8 cellular contexts compared by ENCODE assay signal in the genomic region with DNA sequence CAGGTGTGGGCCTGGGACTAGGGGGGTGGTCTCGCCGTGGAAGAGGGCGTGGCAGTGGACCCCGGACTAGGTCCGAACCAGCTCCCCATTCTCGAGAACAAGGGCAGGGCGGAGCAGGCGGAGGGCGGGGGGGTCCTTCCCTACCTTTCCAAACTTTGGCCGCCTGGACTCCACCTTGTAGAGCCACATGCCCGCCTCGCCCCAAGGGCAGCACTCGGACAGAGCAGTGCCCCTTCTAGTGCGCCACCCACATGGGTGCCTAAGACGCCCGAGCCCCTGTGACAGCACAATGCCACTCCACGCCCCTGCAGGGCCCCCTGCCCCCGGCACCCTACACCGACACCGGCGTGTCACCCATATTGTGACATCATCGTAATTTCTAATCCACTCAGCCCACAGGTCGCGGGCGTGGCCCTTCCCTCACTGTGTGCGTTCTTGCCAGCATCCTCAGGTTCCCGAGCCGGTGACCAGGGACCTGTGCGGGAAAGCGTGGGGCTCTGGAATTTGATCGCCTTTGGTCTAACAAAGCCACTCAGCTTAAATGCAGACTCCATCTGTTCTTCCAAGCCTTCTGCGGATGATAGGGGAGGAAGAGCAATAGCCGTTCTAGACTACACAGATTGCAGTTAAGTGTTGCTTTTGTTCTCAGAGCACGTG. TPM values are rescaled to one million over a fixed set of nuclear protein-coding genes. Genes with fewer than 3 reads are reported as not detected.
DNase-seq lines count a peak whose midpoint lies in the region; ATAC-seq, FAIRE-seq and TF ChIP-seq lines count a peak whose summit lies in the region.

No MANE protein-coding gene starts in this region.

- peak overlapping the region; percentile 1 for H3K9ac ChIP-seq in SK-N-MC (ENCODE audit: insufficient read length)

- H3K4me3 ChIP-seq in SK-N-MC (peak overlapping the region; percentile 99), lung (peak overlapping the region; percentile 14)

- ATAC-seq in Right ventricle myocardium superior (ENCODE audit: poor library complexity) (no peak), lung (ENCODE audit: insufficient read depth, low FRiP score) (no peak)

- peak overlapping the region; percentile 66 for H3K27ac Mint-ChIP-seq in chondrocyte (ENCODE audit: unreplicated experiment)
- H3K27ac Mint-ChIP-seq in stimulated activated naive CD8-positive, alpha-beta T cell treated with anti-CD3 and anti-CD28 coated beads, Interleukin-15, Interleukin-2, amounts not matched to agents 100 ng/mL and 50 ng/mL, for 24 hours: peak overlapping the region; percentile 11

- no peaks in the 10 kb centered on the region for H3K9me3 Mint-ChIP-seq in chondrocyte (ENCODE audit: low read depth)
- H3K9me3 Mint-ChIP-seq in stimulated activated naive CD8-positive, alpha-beta T cell treated with anti-CD3 and anti-CD28 coated beads, Interleukin-15, Interleukin-2, amounts not matched to agents 100 ng/mL and 50 ng/mL, for 24 hours: no peaks in the 10 kb centered on the region

- peaks cover 3 to 5% of the 10 kb centered on the region in 2 donors for H3K4me1 ChIP-seq in lung (ENCODE audit: control insufficient read depth in 2 of 2, insufficient read depth in 2 of 2, low read length in 2 of 2)

- TF ChIP-seq CTCF in chondrocyte (IDR thresholded peaks at IDR 0.05) (no peak), lung (IDR thresholded peaks at IDR 0.05; ENCODE audit: control extremely low read depth, extremely low read depth) (no peak)

- DNase-seq in cardiac septum (ENCODE audit: low spot score) (peak; percentile 74), Right ventricle myocardium superior (no peak), SK-N-MC (ENCODE audit: low read depth, low spot score) (no peak), chondrocyte (ENCODE audit: low spot score) (no peak), lung (ENCODE audit: low spot score) (no peak), H54 (ENCODE audit: insufficient read length, low spot score) (no peak), NCI-H1048 (lab: John Stamatoyannopoulos, UW) (no peak)

- intact Hi-C loops in cardiac septum (cut with DNase I): no loop called here
- intact Hi-C loops in Right ventricle myocardium superior (cut with DNase I): no loop called here

- H3K36me3 ChIP-seq in SK-N-MC (ENCODE audit: insufficient read depth, low read length): peaks cover 35% of the 10 kb centered on the region
- H3K36me3 ChIP-seq in lung (ENCODE audit: control insufficient read depth in 2 of 2, insufficient read depth in 2 of 2, low read length in 2 of 2): no peaks in the 10 kb centered on the region

- H3K4me3 Mint-ChIP-seq in chondrocyte (ENCODE audit: unreplicated experiment): peak overlapping the region; percentile 76
- peak overlapping the region; percentile 92 for H3K4me3 Mint-ChIP-seq in stimulated activated naive CD8-positive, alpha-beta T cell treated with anti-CD3 and anti-CD28 coated beads, Interleukin-15, Interleukin-2, amounts not matched to agents 100 ng/mL and 50 ng/mL, for 24 hours

- H3K9me3 ChIP-seq in SK-N-MC (ENCODE audit: low read depth, low read length) (no peaks in the 10 kb centered on the region), lung (ENCODE audit: control insufficient read depth in 2 of 2, insufficient read depth in 1 of 2, low read length in 1 of 2) (no peaks in the 10 kb centered on the region)

- H3K4me1 Mint-ChIP-seq in chondrocyte (ENCODE audit: low read depth): peaks cover 26% of the 10 kb centered on the region
- H3K4me1 Mint-ChIP-seq in stimulated activated naive CD8-positive, alpha-beta T cell treated with anti-CD3 and anti-CD28 coated beads, Interleukin-15, Interleukin-2, amounts not matched to agents 100 ng/mL and 50 ng/mL, for 24 hours (ENCODE audit: low read depth): peaks cover 22% of the 10 kb centered on the region

- FAIRE-seq in H54 (lab: Jason Lieb, UNC): no peak

- H3K27me3 ChIP-seq in lung (ENCODE audit: control insufficient read depth, insufficient read depth): no peaks in the 10 kb centered on the region

- no peaks in the 10 kb centered on the region for H3K27me3 Mint-ChIP-seq in chondrocyte (ENCODE audit: low read depth)
- no peaks in the 10 kb centered on the region for H3K27me3 Mint-ChIP-seq in stimulated activated naive CD8-positive, alpha-beta T cell treated with anti-CD3 and anti-CD28 coated beads, Interleukin-15, Interleukin-2, amounts not matched to agents 100 ng/mL and 50 ng/mL, for 24 hours

- WGBS in lung, 2 donors: 19 to 20% methylated on average over 33 to 34 of the region's 34 CpGs

- H3K27ac ChIP-seq in SK-N-MC: peak overlapping the region; percentile 52; the same call in 1 of the 2 replicates
- peak overlapping the region in 1 of 2 donors; percentile 28 for H3K27ac ChIP-seq in lung (ENCODE audit: low read depth in 1 of 2, low read length in 1 of 2)

- no peak for TF ChIP-seq POLR2A in H54 (IDR thresholded peaks at IDR 0.05; ENCODE audit: low read depth, low read length)

- peaks cover 4% of the 10 kb centered on the region for H3K36me3 Mint-ChIP-seq in chondrocyte (ENCODE audit: low read depth)
- peaks cover 29% of the 10 kb centered on the region for H3K36me3 Mint-ChIP-seq in stimulated activated naive CD8-positive, alpha-beta T cell treated with anti-CD3 and anti-CD28 coated beads, Interleukin-15, Interleukin-2, amounts not matched to agents 100 ng/mL and 50 ng/mL, for 24 hours (ENCODE audit: low read depth)

RNA-seq across cellular contexts. Expression of a gene that starts 0.6 kb away (rescaled TPM):
- total RNA-seq in cardiac septum: 55.4 TPM
- total RNA-seq in Right ventricle myocardium superior: 24.2 TPM
- total RNA-seq in chondrocyte: 111 to 156 TPM (median 152 TPM) in 3 replicates
- 100 to 1,000 TPM in 1 of 2 donors, 10 to 100 TPM in 1; 38.8 to 118 TPM for total RNA-seq in lung
- 10 to 100 TPM; 18.5 to 63.8 TPM for polyA plus RNA-seq in lung

RNA-seq across cellular contexts. Expression of a gene that starts 31.3 kb away (rescaled TPM):
- total RNA-seq in cardiac septum: 2.4 TPM
- total RNA-seq in Right ventricle myocardium superior: 2.2 TPM
- 13.4 to 15.1 TPM (median 14.5 TPM) in 3 replicates for total RNA-seq in chondrocyte
- total RNA-seq in lung: 10 to 100 TPM in 1 of 2 donors, 1 to 10 TPM in 1; 7.6 to 12.1 TPM
- 1 to 10 TPM; 4.2 to 5.6 TPM for polyA plus RNA-seq in lung

RNA-seq across cellular contexts. Expression of a gene that starts 47.5 kb away (rescaled TPM):
- total RNA-seq in cardiac septum: not detected
- total RNA-seq in Right ventricle myocardium superior: 0.11 TPM
- 0.80 to 2.9 TPM (median 1.2 TPM) in 3 replicates for total RNA-seq in chondrocyte
- 1 to 10 TPM in 1 of 2 donors, under 1 TPM in 1; 0.21 to 1.1 TPM for total RNA-seq in lung
- under 1 TPM; 0.26 to 0.31 TPM for polyA plus RNA-seq in lung
